ENCODE assay signal across 19 cellular contexts in genomic region chr3:89525597-89525996, GRCh38.
A peak's percentile ranks its signal among the peaks of the same experiment; 100 is the strongest.
DNase-seq lines count a peak whose midpoint lies in the region; ATAC-seq, FAIRE-seq and TF ChIP-seq lines count a peak whose summit lies in the region.
"Had no signal": no experiment of that assay in that cellular context is flagged by ENCODE, and none has a peak within 500 bp of the region (broad histone marks: within the 10 kb centered on the region; RNA-seq: fewer than 3 reads in every experiment).

No MANE protein-coding gene starts in this region.

- no peak overlapping the region for H3K4me3 ChIP-seq in IMR-90 (ENCODE audit: insufficient read depth, low read depth, low read length)
- H3K4me3 ChIP-seq in H1 (ENCODE audit: extremely low read depth in 1 of 4, insufficient read depth in 2 of 4, low read depth in 3 of 4, low read length in 4 of 4) = no peak overlapping the region
- no peak overlapping the region for H3K4me3 ChIP-seq in neural progenitor cell
- no peak overlapping the region for H3K4me3 ChIP-seq in OCI-LY7 (ENCODE audit: low read depth, low read length, poor library complexity, severe bottlenecking)
- H3K4me3 ChIP-seq in left lung = no peak overlapping the region

- H3K27ac Mint-ChIP-seq in neural progenitor cell = peak overlapping the region; percentile 67
- H3K27ac Mint-ChIP-seq: B cell; CD4-positive, alpha-beta memory T cell had no signal

- TF ChIP-seq RAD21 in IMR-90 (IDR thresholded peaks at IDR 0.05; ENCODE audit: low read length) (no peak), H1 (IDR thresholded peaks at IDR 0.05 in 1 of 2, conservative IDR thresholded peaks at IDR 0.05 in 1 of 2; ENCODE audit: low read depth in 2 of 2, low read length in 2 of 2) (no peak)

- H2BK15ac ChIP-seq in IMR-90 (ENCODE audit: low read depth, low read length) (no peak overlapping the region), H1 (ENCODE audit: low read length) (no peak overlapping the region)

- no peak for ATAC-seq in IMR-90 (ENCODE audit: low read depth)
- ATAC-seq in GM21576 (IDR thresholded peaks at IDR 0.05; ENCODE audit: unreplicated experiment) = no peak
- ATAC-seq in left lung = no peak
- ATAC-seq: HCT116 had no signal

- H3K27me3 ChIP-seq in IMR-90 (ENCODE audit: control insufficient read depth, insufficient read depth, low read length) = no peaks in the 10 kb centered on the region
- no peaks in the 10 kb centered on the region for H3K27me3 ChIP-seq in H1 (replicated peaks in 1 of 4; ENCODE audit: control insufficient read depth in 3 of 4, extremely low read depth in 1 of 4, insufficient read depth in 3 of 4, low read length in 3 of 4)
- no peaks in the 10 kb centered on the region for H3K27me3 ChIP-seq in neural progenitor cell
- no peaks in the 10 kb centered on the region for H3K27me3 ChIP-seq in left lung

- H2BK120ac ChIP-seq in IMR-90 (ENCODE audit: low read depth, low read length) (no peak overlapping the region), H1 (replicated peaks; ENCODE audit: low read depth, low read length) (no peak overlapping the region)

- H3K14ac ChIP-seq in IMR-90 (replicated peaks; ENCODE audit: low read depth, low read length) = no peak overlapping the region
- H3K14ac ChIP-seq in H1 (ENCODE audit: insufficient read length) = no peak overlapping the region

- no peak overlapping the region for H3K56ac ChIP-seq in IMR-90 (ENCODE audit: extremely low read depth, insufficient read depth, low read length)
- H3K56ac ChIP-seq in H1 (replicated peaks; ENCODE audit: insufficient read length, low read depth, low read length) = no peak overlapping the region

- H3K27ac ChIP-seq in 22Rv1 (peak overlapping the region; percentile 77), IMR-90 (ENCODE audit: insufficient read depth, low read length) (no peak overlapping the region), H1 (ENCODE audit: low read depth, low read length) (no peak overlapping the region), neural progenitor cell (no peak overlapping the region), OCI-LY7 (ENCODE audit: low read depth, low read length, poor library complexity, severe bottlenecking) (no peak overlapping the region), left lung (no peak overlapping the region)
- H3K27ac ChIP-seq: HL-60 had no signal

- no peak for TF ChIP-seq EP300 in H1 (IDR thresholded peaks at IDR 0.05; ENCODE audit: borderline replicate concordance in 1 of 2, low read depth in 2 of 2, low read length in 2 of 2)

- H2BK12ac ChIP-seq in H1 (ENCODE audit: low read depth, low read length) = no peak overlapping the region

- no peaks in the 10 kb centered on the region for H3K79me2 ChIP-seq in H1 (ENCODE audit: control insufficient read depth in 1 of 2, insufficient read depth in 2 of 2, low read length in 2 of 2)
- no peaks in the 10 kb centered on the region for H3K79me2 ChIP-seq in neural progenitor cell (ENCODE audit: low read depth)
- no peaks in the 10 kb centered on the region for H3K79me2 ChIP-seq in OCI-LY7 (ENCODE audit: insufficient read depth, low read depth, low read length)

- BruUV-seq in IMR-90 (replicated peaks; lab: Mats Ljungman, UMichigan) (no TSS peak), OCI-LY7 (replicated peaks; lab: Mats Ljungman, UMichigan) (no TSS peak)

- H3K36me3 Mint-ChIP-seq in neural progenitor cell = no peaks in the 10 kb centered on the region
- H3K36me3 Mint-ChIP-seq: CD4-positive, alpha-beta memory T cell had no signal

- H2BK20ac ChIP-seq in IMR-90 (ENCODE audit: low read depth, low read length) (no peak overlapping the region), H1 (ENCODE audit: low read length) (no peak overlapping the region)

- no peaks in the 10 kb centered on the region for H3K23me2 ChIP-seq in H1 (ENCODE audit: low read depth, low read length)

- no peaks in the 10 kb centered on the region for H3K9me3 ChIP-seq in IMR-90 (ENCODE audit: control insufficient read depth, insufficient read depth, low read length)
- no peaks in the 10 kb centered on the region for H3K9me3 ChIP-seq in H1 (ENCODE audit: insufficient read depth in 2 of 2, low read depth in 1 of 2, low read length in 1 of 2)
- no peaks in the 10 kb centered on the region for H3K9me3 ChIP-seq in neural progenitor cell (ENCODE audit: low read depth)
- H3K9me3 ChIP-seq in OCI-LY7 (ENCODE audit: low read length) = no peaks in the 10 kb centered on the region
- H3K9me3 ChIP-seq in left lung = peaks cover 0 to 2% of the 10 kb centered on the region in 2 donors

- peaks cover 50% of the 10 kb centered on the region for H3K4me1 Mint-ChIP-seq in neural progenitor cell
- H3K4me1 Mint-ChIP-seq: B cell; CD4-positive, alpha-beta memory T cell had no signal

- H3K36me3 ChIP-seq in IMR-90 (ENCODE audit: control insufficient read depth, insufficient read depth, low read length) (no peaks in the 10 kb centered on the region), H1 (ENCODE audit: control insufficient read depth in 2 of 4, insufficient read depth in 4 of 4, low read length in 3 of 4) (no peaks in the 10 kb centered on the region), neural progenitor cell (no peaks in the 10 kb centered on the region), OCI-LY7 (ENCODE audit: insufficient read depth, low read length) (no peaks in the 10 kb centered on the region), left lung (no peaks in the 10 kb centered on the region)

- no peaks in the 10 kb centered on the region for H4K20me1 ChIP-seq in IMR-90 (ENCODE audit: insufficient read depth, low read length)
- H4K20me1 ChIP-seq in H1 (replicated peaks in 1 of 2; ENCODE audit: control insufficient read depth in 1 of 2, insufficient read depth in 2 of 2, low read length in 2 of 2) = no peaks in the 10 kb centered on the region
- H4K20me1 ChIP-seq in neural progenitor cell (ENCODE audit: low read depth) = no peaks in the 10 kb centered on the region
- H4K20me1 ChIP-seq in OCI-LY7 (ENCODE audit: insufficient read depth, low read length) = no peaks in the 10 kb centered on the region

- H3K4me2 ChIP-seq in IMR-90 (ENCODE audit: low read depth, low read length) = no peak overlapping the region
- H3K4me2 ChIP-seq in H1 (ENCODE audit: insufficient read depth in 1 of 2, low read depth in 2 of 2, low read length in 2 of 2) = no peak overlapping the region
- no peak overlapping the region for H3K4me2 ChIP-seq in neural progenitor cell
- no peak overlapping the region for H3K4me2 ChIP-seq in OCI-LY7 (ENCODE audit: low read length)

- intact Hi-C loops in IMR-90 (cut with micrococcal nuclease) = no loop called here
- intact Hi-C loops in OCI-LY7 (cut with micrococcal nuclease; ENCODE audit: unreplicated experiment) = no loop called here
- intact Hi-C loops in left lung (cut with DNase I) = no loop called here

- no peak overlapping the region for H4K91ac ChIP-seq in IMR-90 (ENCODE audit: insufficient read depth, low read depth, low read length)
- H4K91ac ChIP-seq in H1 (replicated peaks; ENCODE audit: insufficient read length, low read length) = no peak overlapping the region

- H3K4me3 Mint-ChIP-seq in neural progenitor cell = no peak overlapping the region
- H3K4me3 Mint-ChIP-seq: B cell; CD4-positive, alpha-beta memory T cell had no signal

- H3K9ac ChIP-seq in IMR-90 (ENCODE audit: low read depth, low read length) (no peak overlapping the region), H1 (replicated peaks in 1 of 4; ENCODE audit: extremely low read depth in 1 of 4, low read depth in 3 of 4, low read length in 3 of 4) (no peak overlapping the region), neural progenitor cell (no peak overlapping the region)

- H3K18ac ChIP-seq in IMR-90 (ENCODE audit: low read depth, low read length) = no peak overlapping the region
- H3K18ac ChIP-seq in H1 (ENCODE audit: extremely low read depth, low read length) = no peak overlapping the region

- POLR2A ChIA-PET in IMR-90 (lab: Charles Lee; ENCODE audit: unreplicated experiment) = no interaction called here
- POLR2A ChIA-PET in H1 (lab: Charles Lee; ENCODE audit: partially characterized antibody) = no interaction called here
- POLR2A ChIA-PET in OCI-LY7 (lab: Charles Lee) = no interaction called here

- H3K79me1 ChIP-seq in IMR-90 (ENCODE audit: low read depth in 1 of 2, low read length in 2 of 2) = no peaks in the 10 kb centered on the region
- no peaks in the 10 kb centered on the region for H3K79me1 ChIP-seq in H1 (ENCODE audit: low read depth, low read length)

- in situ Hi-C loops in IMR-90 (cut with MboI; ENCODE audit: low sequenced_read_pairs) = no loop called here

- DNase-seq in IMR-90 = no peak
- DNase-seq in H1 (ENCODE audit: low read depth in 1 of 2, low spot score in 2 of 2) = no peak
- no peak for DNase-seq in neural progenitor cell (ENCODE audit: low spot score)
- no peak for DNase-seq in activated CD8-positive, alpha-beta memory T cell treated with anti-CD3 and anti-CD28 coated beads, Interleukin-2, amount 50 U/mL, for 48 hours
- no peak for DNase-seq in OCI-LY7 (ENCODE audit: low spot score)
- DNase-seq in left lung = no peak
- DNase-seq: C1 segment of cervical spinal cord; CD4-positive, alpha-beta memory T cell; DMS153; DMS79 treated with DMSO at 0.1 percent for 48 hours; EL had no signal

- H3K9me1 ChIP-seq in IMR-90 (ENCODE audit: insufficient read depth, low read length) = no peaks in the 10 kb centered on the region

- no peak overlapping the region for H2AK9ac ChIP-seq in IMR-90 (replicated peaks; ENCODE audit: low read depth, low read length, poor library complexity)

- no peaks in the 10 kb centered on the region for H3K9me2 ChIP-seq in OCI-LY7 (ENCODE audit: insufficient read depth, low read length)

- H2AFZ ChIP-seq in IMR-90 (replicated peaks; ENCODE audit: low read length, poor library complexity) (no peak overlapping the region), H1 (ENCODE audit: low read length) (0 out of 2 replicates have a peak overlapping the region, but pooled peaks have one; percentile 42), neural progenitor cell (replicated peaks) (no peak overlapping the region), OCI-LY7 (ENCODE audit: low read length) (no peak overlapping the region)

- TF ChIP-seq CTCF in 22Rv1 (IDR thresholded peaks at IDR 0.05) (no peak), IMR-90 (conservative IDR thresholded peaks at IDR 0.05; ENCODE audit: low read depth, low read length) (no peak), H1 (IDR thresholded peaks at IDR 0.05; ENCODE audit: control extremely low read depth in 1 of 3, insufficient read depth in 1 of 3, low read depth in 1 of 3, low read length in 3 of 3) (no peak), neural progenitor cell (IDR thresholded peaks at IDR 0.05) (no peak), OCI-LY7 (conservative IDR thresholded peaks at IDR 0.05; ENCODE audit: low read length) (no peak), left lung (IDR thresholded peaks at IDR 0.05) (no peak)

- TF ChIP-seq POLR2A in IMR-90 (IDR thresholded peaks at IDR 0.05; ENCODE audit: low read depth, low read length) = no peak
- no peak for TF ChIP-seq POLR2A in H1 (IDR thresholded peaks at IDR 0.05; ENCODE audit: control extremely low read depth in 1 of 2, low read depth in 2 of 2, low read length in 2 of 2)

- WGBS in IMR-90 (ENCODE audit: extremely low coverage in 2 of 2, insufficient read length in 1 of 2), 2 experiments = no CpG with 5 or more reads among the region's 3 CpGs
- WGBS in H1 (ENCODE audit: extremely low coverage in 1 of 2, insufficient coverage in 1 of 2, insufficient read length in 1 of 2, insufficient replicate concordance in 2 of 2, low coverage in 1 of 2, low lambda C conversion rate in 2 of 2, missing lambda C conversion rate in 1 of 2), 2 experiments = 88% methylated on average over 3 of the region's 3 CpGs; no CpG with 5 or more reads in 1 of the 2 experiments

- dilution Hi-C loops in IMR-90 (cut with HindIII; ENCODE audit: low sequenced_read_pairs, unreplicated experiment) = no loop called here

- no peaks in the 10 kb centered on the region for H3K9me3 Mint-ChIP-seq in neural progenitor cell

- H2BK5ac ChIP-seq in IMR-90 (ENCODE audit: low read depth, low read length, poor library complexity, severe bottlenecking) = no peak overlapping the region
- no peak overlapping the region for H2BK5ac ChIP-seq in H1 (ENCODE audit: low read depth, low read length)

- H3K4me1 ChIP-seq in IMR-90 (ENCODE audit: control insufficient read depth, insufficient read depth, low read length) (no peaks in the 10 kb centered on the region), H1 (replicated peaks in 1 of 4; ENCODE audit: control insufficient read depth in 3 of 4, insufficient read depth in 4 of 4, low read length in 3 of 4) (peaks cover 0 to 9% (median 3%) of the 10 kb centered on the region in 4 experiments; a peak in 2 of 7 replicates), neural progenitor cell (peaks cover 19% of the 10 kb centered on the region), OCI-LY7 (ENCODE audit: insufficient read depth, low read length, poor library complexity, severe bottlenecking) (no peaks in the 10 kb centered on the region), left lung (peaks cover 0 to 4% of the 10 kb centered on the region in 2 donors)

- CTCF ChIA-PET in IMR-90 (lab: Yijun Ruan, JAX) = no interaction called here
- CTCF ChIA-PET in H1 (lab: Charles Lee; ENCODE audit: partially characterized antibody) = interaction anchor here (1.8 kb wide), 1 partner anchor 8 kb away, joined by 3 read pairs; no protein-coding TSS in a partner anchor
- CTCF ChIA-PET in OCI-LY7 (lab: Charles Lee; ENCODE audit: unreplicated experiment) = no interaction called here

- H3K23ac ChIP-seq in IMR-90 (ENCODE audit: low read depth, low read length) (no peak overlapping the region), H1 (ENCODE audit: insufficient read length) (no peak overlapping the region)

- no peak for FAIRE-seq in H1 (lab: Jason Lieb, UNC)
- FAIRE-seq: D721Med, G401.6, GM12891 had no signal

- H4K5ac ChIP-seq in IMR-90 (ENCODE audit: low read depth, low read length) (no peak overlapping the region), H1 (ENCODE audit: insufficient read length, low read depth, low read length) (no peak overlapping the region)

- H2AK5ac ChIP-seq in IMR-90 (ENCODE audit: low read depth, low read length) (no peak overlapping the region), H1 (ENCODE audit: low read depth, low read length) (no peak overlapping the region)

- no peak overlapping the region for H3K4ac ChIP-seq in IMR-90 (ENCODE audit: low read depth, low read length)
- no peak overlapping the region for H3K4ac ChIP-seq in H1 (replicated peaks; ENCODE audit: insufficient read length, low read depth, low read length)

- no peaks in the 10 kb centered on the region for H3F3A ChIP-seq in neural progenitor cell (ENCODE audit: low read depth)

- no peaks in the 10 kb centered on the region for H3K27me3 Mint-ChIP-seq in neural progenitor cell (ENCODE audit: insufficient read depth, low read depth)
- H3K27me3 Mint-ChIP-seq: B cell; CD4-positive, alpha-beta memory T cell had no signal

- no peak overlapping the region for H4K8ac ChIP-seq in IMR-90 (ENCODE audit: low read depth in 2 of 2, low read length in 2 of 2)
- H4K8ac ChIP-seq in H1 (ENCODE audit: extremely low read depth, insufficient read depth, low read length) = no peak overlapping the region
